19 cellular contexts compared by ENCODE assay signal in genomic region chrX:136794080-136794479, GRCh38.
A peak's percentile ranks its signal among the peaks of the same experiment; 100 is the strongest.
DNase-seq lines count a peak whose midpoint lies in the region; ATAC-seq lines count a peak whose summit lies in the region.
"Had no signal": no experiment of that assay in that cellular context is flagged by ENCODE, and none has a peak within 500 bp of the region (broad histone marks: within the 10 kb centered on the region; RNA-seq: fewer than 3 reads in every experiment).

No MANE protein-coding gene starts in this region.

- H3K27ac Mint-ChIP-seq in T-helper 2 cell treated with Interferon-gamma antibody and Interleukin-4, amounts not matched to agents 5 μg/mL and 100 μg/mL, for 36 hours, result no peak overlapping the region
- H3K27ac Mint-ChIP-seq: CD8-positive, alpha-beta T cell had no signal

- no peaks in the 10 kb centered on the region for H3K27me3 Mint-ChIP-seq in T-helper 2 cell treated with Interferon-gamma antibody and Interleukin-4, amounts not matched to agents 5 μg/mL and 100 μg/mL, for 36 hours (ENCODE audit: low read depth)

- H3K4me3 Mint-ChIP-seq in T-helper 2 cell treated with Interferon-gamma antibody and Interleukin-4, amounts not matched to agents 5 μg/mL and 100 μg/mL, for 36 hours, result no peak overlapping the region
- H3K4me3 Mint-ChIP-seq: CD8-positive, alpha-beta T cell had no signal

- H3K9me3 Mint-ChIP-seq in T-helper 2 cell treated with Interferon-gamma antibody and Interleukin-4, amounts not matched to agents 5 μg/mL and 100 μg/mL, for 36 hours, result peaks cover 10% of the 10 kb centered on the region
- H3K9me3 Mint-ChIP-seq: CD8-positive, alpha-beta T cell had no signal

- peak; percentile 18 for DNase-seq in DMS153 (lab: John Stamatoyannopoulos, UW)
- peak; percentile 11 for DNase-seq in NCI-H1092 (lab: John Stamatoyannopoulos, UW)
- DNase-seq in NCI-H2029 treated with DMSO at 0.1 percent for 48 hours (lab: John Stamatoyannopoulos, UW), result peak; percentile 8
- DNase-seq in NCI-H774 (lab: John Stamatoyannopoulos, UW), result peak; percentile 9
- no peak for DNase-seq in T-helper 2 cell treated with Interferon-gamma antibody and Interleukin-4, amounts not matched to agents 5 μg/mL and 100 μg/mL, for 36 hours (ENCODE audit: low spot score)
- no peak for DNase-seq in OCI-M1 (lab: John Stamatoyannopoulos, UW)
- DNase-seq: CD8-positive, alpha-beta T cell; DND-41; GM23248; NCI-H2227 treated with DMSO at 0.1 percent for 48 hours; NCI-H524 treated with DMSO at 0.1 percent for 48 hours; SHP77 treated with DMSO at 0.1 percent for 48 hours; T-helper 1 cell; T1000 had no signal

- peaks cover 5% of the 10 kb centered on the region for H3K36me3 Mint-ChIP-seq in T-helper 2 cell treated with Interferon-gamma antibody and Interleukin-4, amounts not matched to agents 5 μg/mL and 100 μg/mL, for 36 hours (ENCODE audit: low read depth)
- H3K36me3 Mint-ChIP-seq: CD8-positive, alpha-beta T cell had no signal

- H3K4me1 Mint-ChIP-seq in T-helper 2 cell treated with Interferon-gamma antibody and Interleukin-4, amounts not matched to agents 5 μg/mL and 100 μg/mL, for 36 hours (ENCODE audit: low read depth), result peaks cover 15% of the 10 kb centered on the region

- ATAC-seq in HG03108 (IDR thresholded peaks at IDR 0.05; ENCODE audit: unreplicated experiment), result no peak
- no peak for ATAC-seq in HG03196 (IDR thresholded peaks at IDR 0.05; ENCODE audit: unreplicated experiment)
- ATAC-seq: CD8-positive, alpha-beta T cell; HCT116; K562; SK-N-SH treated with all-trans-retinoic acid at 6 μM for 48 hours had no signal

Comparison
In these comparisons a context has a peak if more than half of its experiments do, and no peak if none do; other contexts are left out.
1. DNase-seq: peak in DMS153 (single experiment), NCI-H1092 (single experiment), NCI-H2029 treated with DMSO at 0.1 percent for 48 hours (single experiment) and NCI-H774 (single experiment); none in T-helper 2 cell treated with Interferon-gamma antibody and Interleukin-4, amounts not matched to agents 5 μg/mL and 100 μg/mL, for 36 hours (single experiment) and OCI-M1 (single experiment).